In the genomic region with DNA sequence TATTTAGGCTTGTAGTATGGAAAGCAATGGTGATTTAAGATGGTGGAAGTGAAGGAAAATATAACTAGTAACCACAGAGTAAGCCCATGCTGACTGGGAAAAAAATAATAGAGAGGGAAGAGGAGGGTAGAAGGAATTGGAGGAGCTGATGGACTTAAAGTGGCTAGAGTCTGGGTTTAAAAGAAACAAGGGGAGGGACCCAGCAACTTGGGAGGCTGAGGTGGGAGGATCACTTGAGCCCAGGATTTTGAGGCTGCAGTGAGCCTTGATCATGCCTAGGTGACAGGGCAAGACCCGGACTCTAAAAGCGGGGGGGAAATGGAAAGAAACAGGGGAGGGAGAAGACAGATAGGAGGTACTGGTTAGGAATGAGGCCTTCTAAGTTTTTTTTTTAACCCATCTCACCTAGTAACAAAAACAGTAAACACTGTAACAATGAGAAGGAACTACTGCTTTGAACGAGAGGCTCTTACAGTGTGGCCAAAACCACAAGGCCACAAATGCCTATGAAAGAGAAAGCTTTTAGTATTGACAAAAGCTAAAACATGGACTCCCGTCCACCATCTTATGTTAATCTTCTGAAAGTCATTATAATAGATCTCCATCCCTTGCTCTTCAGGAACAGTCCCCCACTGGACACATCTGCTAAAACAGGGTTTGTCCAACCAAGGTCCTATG, we compare ENCODE assay signal across 1 cellular context.
A peak's percentile ranks its signal among the peaks of the same experiment; 100 is the strongest.
TF ChIP-seq lines count a peak whose summit lies in the region.

No MANE protein-coding gene starts in this region.

TF ChIP-seq in GM12878, 131 proteins besides CTCF, POLR2A, EP300 and RAD21 (continues in another document):
- TF ChIP-seq MEF2A (IDR thresholded peaks at IDR 0.05; ENCODE audit: insufficient read depth, low read depth, low read length) (peak; percentile 54; the same call in 1 of the 2 replicates), CHD2 (IDR thresholded peaks at IDR 0.05; ENCODE audit: borderline replicate concordance, low read depth, low read length) (no peak), PML (IDR thresholded peaks at IDR 0.05; ENCODE audit: low read length) (peak; percentile 55; the same call in 1 of the 2 replicates), CBX5 (IDR thresholded peaks at IDR 0.05; ENCODE audit: low read depth) (0 out of 2 replicates have a peak, but pooled peaks have one; percentile 55), NRF1 (conservative IDR thresholded peaks at IDR 0.05; ENCODE audit: low read depth, low read length) (no peak), ZNF274 (IDR thresholded peaks at IDR 0.05; ENCODE audit: insufficient read depth, insufficient read length) (no peak), NFXL1 (IDR thresholded peaks at IDR 0.05; ENCODE audit: borderline replicate concordance) (no peak), HDGF (IDR thresholded peaks at IDR 0.05) (peak; percentile 94), TAF1 (IDR thresholded peaks at IDR 0.05; ENCODE audit: borderline replicate concordance, low read depth, low read length) (no peak), GATAD2B (conservative IDR thresholded peaks at IDR 0.05; ENCODE audit: low read depth) (no peak), ZNF24 (IDR thresholded peaks at IDR 0.05) (0 out of 2 replicates have a peak, but pooled peaks have one; percentile 42), RAD51 (IDR thresholded peaks at IDR 0.05) (no peak), TARDBP (IDR thresholded peaks at IDR 0.05; ENCODE audit: borderline replicate concordance) (no peak), ZNF217 (IDR thresholded peaks at IDR 0.05) (0 out of 2 replicates have a peak, but pooled peaks have one; percentile 56), NR2F1 (conservative IDR thresholded peaks at IDR 0.05) (no peak), DPF2 (IDR thresholded peaks at IDR 0.05) (peak; percentile 11; the same call in 1 of the 2 replicates), JUND (IDR thresholded peaks at IDR 0.05; ENCODE audit: low read depth, low read length) (no peak), IRF4 (IDR thresholded peaks at IDR 0.05; ENCODE audit: low read depth, low read length) (no peak), SP1 (IDR thresholded peaks at IDR 0.05; ENCODE audit: low read depth, low read length) (peak; percentile 35), TBL1XR1 (IDR thresholded peaks at IDR 0.05; ENCODE audit: low read depth, low read length) (no peak; the same call in 1 of the 2 replicates), SRF (IDR thresholded peaks at IDR 0.05; ENCODE audit: low read depth in 2 of 2, low read length in 2 of 2) (no peak)
- TF ChIP-seq, protein P1, sequence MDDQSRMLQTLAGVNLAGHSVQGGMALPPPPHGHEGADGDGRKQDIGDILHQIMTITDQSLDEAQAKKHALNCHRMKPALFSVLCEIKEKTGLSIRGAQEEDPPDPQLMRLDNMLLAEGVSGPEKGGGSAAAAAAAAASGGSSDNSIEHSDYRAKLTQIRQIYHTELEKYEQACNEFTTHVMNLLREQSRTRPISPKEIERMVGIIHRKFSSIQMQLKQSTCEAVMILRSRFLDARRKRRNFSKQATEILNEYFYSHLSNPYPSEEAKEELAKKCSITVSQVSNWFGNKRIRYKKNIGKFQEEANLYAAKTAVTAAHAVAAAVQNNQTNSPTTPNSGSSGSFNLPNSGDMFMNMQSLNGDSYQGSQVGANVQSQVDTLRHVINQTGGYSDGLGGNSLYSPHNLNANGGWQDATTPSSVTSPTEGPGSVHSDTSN (IDR thresholded peaks at IDR 0.05; ENCODE audit: insufficient replicate concordance, low read depth, low read length): no peak
- TF ChIP-seq, protein P2, sequence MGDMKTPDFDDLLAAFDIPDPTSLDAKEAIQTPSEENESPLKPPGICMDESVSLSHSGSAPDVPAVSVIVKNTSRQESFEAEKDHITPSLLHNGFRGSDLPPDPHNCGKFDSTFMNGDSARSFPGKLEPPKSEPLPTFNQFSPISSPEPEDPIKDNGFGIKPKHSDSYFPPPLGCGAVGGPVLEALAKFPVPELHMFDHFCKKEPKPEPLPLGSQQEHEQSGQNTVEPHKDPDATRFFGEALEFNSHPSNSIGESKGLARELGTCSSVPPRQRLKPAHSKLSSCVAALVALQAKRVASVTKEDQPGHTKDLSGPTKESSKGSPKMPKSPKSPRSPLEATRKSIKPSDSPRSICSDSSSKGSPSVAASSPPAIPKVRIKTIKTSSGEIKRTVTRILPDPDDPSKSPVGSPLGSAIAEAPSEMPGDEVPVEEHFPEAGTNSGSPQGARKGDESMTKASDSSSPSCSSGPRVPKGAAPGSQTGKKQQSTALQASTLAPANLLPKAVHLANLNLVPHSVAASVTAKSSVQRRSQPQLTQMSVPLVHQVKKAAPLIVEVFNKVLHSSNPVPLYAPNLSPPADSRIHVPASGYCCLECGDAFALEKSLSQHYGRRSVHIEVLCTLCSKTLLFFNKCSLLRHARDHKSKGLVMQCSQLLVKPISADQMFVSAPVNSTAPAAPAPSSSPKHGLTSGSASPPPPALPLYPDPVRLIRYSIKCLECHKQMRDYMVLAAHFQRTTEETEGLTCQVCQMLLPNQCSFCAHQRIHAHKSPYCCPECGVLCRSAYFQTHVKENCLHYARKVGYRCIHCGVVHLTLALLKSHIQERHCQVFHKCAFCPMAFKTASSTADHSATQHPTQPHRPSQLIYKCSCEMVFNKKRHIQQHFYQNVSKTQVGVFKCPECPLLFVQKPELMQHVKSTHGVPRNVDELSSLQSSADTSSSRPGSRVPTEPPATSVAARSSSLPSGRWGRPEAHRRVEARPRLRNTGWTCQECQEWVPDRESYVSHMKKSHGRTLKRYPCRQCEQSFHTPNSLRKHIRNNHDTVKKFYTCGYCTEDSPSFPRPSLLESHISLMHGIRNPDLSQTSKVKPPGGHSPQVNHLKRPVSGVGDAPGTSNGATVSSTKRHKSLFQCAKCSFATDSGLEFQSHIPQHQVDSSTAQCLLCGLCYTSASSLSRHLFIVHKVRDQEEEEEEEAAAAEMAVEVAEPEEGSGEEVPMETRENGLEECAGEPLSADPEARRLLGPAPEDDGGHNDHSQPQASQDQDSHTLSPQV (IDR thresholded peaks at IDR 0.05): peak; percentile 95
- TF ChIP-seq, protein P3, sequence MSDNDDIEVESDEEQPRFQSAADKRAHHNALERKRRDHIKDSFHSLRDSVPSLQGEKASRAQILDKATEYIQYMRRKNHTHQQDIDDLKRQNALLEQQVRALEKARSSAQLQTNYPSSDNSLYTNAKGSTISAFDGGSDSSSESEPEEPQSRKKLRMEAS (IDR thresholded peaks at IDR 0.05; ENCODE audit: low read depth, low read length): no peak
- TF ChIP-seq, protein P4, sequence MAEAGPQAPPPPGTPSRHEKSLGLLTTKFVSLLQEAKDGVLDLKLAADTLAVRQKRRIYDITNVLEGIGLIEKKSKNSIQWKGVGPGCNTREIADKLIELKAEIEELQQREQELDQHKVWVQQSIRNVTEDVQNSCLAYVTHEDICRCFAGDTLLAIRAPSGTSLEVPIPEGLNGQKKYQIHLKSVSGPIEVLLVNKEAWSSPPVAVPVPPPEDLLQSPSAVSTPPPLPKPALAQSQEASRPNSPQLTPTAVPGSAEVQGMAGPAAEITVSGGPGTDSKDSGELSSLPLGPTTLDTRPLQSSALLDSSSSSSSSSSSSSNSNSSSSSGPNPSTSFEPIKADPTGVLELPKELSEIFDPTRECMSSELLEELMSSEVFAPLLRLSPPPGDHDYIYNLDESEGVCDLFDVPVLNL (IDR thresholded peaks at IDR 0.05; ENCODE audit: low read depth, low read length): no peak
- TF ChIP-seq, protein P5, sequence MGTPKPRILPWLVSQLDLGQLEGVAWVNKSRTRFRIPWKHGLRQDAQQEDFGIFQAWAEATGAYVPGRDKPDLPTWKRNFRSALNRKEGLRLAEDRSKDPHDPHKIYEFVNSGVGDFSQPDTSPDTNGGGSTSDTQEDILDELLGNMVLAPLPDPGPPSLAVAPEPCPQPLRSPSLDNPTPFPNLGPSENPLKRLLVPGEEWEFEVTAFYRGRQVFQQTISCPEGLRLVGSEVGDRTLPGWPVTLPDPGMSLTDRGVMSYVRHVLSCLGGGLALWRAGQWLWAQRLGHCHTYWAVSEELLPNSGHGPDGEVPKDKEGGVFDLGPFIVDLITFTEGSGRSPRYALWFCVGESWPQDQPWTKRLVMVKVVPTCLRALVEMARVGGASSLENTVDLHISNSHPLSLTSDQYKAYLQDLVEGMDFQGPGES (IDR thresholded peaks at IDR 0.05): no peak
- TF ChIP-seq, protein P6, sequence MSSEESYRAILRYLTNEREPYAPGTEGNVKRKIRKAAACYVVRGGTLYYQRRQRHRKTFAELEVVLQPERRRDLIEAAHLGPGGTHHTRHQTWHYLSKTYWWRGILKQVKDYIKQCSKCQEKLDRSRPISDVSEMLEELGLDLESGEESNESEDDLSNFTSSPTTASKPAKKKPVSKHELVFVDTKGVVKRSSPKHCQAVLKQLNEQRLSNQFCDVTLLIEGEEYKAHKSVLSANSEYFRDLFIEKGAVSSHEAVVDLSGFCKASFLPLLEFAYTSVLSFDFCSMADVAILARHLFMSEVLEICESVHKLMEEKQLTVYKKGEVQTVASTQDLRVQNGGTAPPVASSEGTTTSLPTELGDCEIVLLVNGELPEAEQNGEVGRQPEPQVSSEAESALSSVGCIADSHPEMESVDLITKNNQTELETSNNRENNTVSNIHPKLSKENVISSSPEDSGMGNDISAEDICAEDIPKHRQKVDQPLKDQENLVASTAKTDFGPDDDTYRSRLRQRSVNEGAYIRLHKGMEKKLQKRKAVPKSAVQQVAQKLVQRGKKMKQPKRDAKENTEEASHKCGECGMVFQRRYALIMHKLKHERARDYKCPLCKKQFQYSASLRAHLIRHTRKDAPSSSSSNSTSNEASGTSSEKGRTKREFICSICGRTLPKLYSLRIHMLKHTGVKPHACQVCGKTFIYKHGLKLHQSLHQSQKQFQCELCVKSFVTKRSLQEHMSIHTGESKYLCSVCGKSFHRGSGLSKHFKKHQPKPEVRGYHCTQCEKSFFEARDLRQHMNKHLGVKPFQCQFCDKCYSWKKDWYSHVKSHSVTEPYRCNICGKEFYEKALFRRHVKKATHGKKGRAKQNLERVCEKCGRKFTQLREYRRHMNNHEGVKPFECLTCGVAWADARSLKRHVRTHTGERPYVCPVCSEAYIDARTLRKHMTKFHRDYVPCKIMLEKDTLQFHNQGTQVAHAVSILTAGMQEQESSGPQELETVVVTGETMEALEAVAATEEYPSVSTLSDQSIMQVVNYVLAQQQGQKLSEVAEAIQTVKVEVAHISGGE (CRISPR knock-in tag; IDR thresholded peaks at IDR 0.05): no peak
- TF ChIP-seq, protein P7, sequence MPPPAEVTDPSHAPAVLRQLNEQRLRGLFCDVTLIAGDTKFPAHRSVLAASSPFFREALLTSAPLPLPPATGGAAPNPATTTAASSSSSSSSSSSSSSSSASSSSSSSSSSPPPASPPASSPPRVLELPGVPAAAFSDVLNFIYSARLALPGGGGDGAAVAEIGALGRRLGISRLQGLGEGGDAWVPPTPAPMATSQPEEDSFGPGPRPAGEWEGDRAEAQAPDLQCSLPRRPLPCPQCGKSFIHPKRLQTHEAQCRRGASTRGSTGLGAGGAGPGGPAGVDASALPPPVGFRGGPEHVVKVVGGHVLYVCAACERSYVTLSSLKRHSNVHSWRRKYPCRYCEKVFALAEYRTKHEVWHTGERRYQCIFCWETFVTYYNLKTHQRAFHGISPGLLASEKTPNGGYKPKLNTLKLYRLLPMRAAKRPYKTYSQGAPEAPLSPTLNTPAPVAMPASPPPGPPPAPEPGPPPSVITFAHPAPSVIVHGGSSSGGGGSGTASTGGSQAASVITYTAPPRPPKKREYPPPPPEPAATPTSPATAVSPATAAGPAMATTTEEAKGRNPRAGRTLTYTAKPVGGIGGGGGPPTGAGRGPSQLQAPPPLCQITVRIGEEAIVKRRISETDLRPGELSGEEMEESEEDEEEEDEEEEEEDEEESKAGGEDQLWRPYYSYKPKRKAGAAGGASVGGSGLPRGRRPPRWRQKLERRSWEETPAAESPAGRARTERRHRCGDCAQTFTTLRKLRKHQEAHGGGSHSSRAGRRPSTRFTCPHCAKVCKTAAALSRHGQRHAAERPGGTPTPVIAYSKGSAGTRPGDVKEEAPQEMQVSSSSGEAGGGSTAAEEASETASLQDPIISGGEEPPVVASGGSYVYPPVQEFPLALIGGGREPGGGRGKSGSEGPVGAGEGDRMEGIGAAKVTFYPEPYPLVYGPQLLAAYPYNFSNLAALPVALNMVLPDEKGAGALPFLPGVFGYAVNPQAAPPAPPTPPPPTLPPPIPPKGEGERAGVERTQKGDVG (CRISPR knock-in tag; IDR thresholded peaks at IDR 0.05): 0 out of 2 replicates have a peak, but pooled peaks have one; percentile 40
- TF ChIP-seq, protein P8, sequence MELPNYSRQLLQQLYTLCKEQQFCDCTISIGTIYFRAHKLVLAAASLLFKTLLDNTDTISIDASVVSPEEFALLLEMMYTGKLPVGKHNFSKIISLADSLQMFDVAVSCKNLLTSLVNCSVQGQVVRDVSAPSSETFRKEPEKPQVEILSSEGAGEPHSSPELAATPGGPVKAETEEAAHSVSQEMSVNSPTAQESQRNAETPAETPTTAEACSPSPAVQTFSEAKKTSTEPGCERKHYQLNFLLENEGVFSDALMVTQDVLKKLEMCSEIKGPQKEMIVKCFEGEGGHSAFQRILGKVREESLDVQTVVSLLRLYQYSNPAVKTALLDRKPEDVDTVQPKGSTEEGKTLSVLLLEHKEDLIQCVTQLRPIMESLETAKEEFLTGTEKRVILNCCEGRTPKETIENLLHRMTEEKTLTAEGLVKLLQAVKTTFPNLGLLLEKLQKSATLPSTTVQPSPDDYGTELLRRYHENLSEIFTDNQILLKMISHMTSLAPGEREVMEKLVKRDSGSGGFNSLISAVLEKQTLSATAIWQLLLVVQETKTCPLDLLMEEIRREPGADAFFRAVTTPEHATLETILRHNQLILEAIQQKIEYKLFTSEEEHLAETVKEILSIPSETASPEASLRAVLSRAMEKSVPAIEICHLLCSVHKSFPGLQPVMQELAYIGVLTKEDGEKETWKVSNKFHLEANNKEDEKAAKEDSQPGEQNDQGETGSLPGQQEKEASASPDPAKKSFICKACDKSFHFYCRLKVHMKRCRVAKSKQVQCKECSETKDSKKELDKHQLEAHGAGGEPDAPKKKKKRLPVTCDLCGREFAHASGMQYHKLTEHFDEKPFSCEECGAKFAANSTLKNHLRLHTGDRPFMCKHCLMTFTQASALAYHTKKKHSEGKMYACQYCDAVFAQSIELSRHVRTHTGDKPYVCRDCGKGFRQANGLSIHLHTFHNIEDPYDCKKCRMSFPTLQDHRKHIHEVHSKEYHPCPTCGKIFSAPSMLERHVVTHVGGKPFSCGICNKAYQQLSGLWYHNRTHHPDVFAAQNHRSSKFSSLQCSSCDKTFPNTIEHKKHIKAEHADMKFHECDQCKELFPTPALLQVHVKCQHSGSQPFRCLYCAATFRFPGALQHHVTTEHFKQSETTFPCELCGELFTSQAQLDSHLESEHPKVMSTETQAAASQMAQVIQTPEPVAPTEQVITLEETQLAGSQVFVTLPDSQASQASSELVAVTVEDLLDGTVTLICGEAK (IDR thresholded peaks at IDR 0.05; ENCODE audit: borderline replicate concordance): no peak
- TF ChIP-seq, protein P9, sequence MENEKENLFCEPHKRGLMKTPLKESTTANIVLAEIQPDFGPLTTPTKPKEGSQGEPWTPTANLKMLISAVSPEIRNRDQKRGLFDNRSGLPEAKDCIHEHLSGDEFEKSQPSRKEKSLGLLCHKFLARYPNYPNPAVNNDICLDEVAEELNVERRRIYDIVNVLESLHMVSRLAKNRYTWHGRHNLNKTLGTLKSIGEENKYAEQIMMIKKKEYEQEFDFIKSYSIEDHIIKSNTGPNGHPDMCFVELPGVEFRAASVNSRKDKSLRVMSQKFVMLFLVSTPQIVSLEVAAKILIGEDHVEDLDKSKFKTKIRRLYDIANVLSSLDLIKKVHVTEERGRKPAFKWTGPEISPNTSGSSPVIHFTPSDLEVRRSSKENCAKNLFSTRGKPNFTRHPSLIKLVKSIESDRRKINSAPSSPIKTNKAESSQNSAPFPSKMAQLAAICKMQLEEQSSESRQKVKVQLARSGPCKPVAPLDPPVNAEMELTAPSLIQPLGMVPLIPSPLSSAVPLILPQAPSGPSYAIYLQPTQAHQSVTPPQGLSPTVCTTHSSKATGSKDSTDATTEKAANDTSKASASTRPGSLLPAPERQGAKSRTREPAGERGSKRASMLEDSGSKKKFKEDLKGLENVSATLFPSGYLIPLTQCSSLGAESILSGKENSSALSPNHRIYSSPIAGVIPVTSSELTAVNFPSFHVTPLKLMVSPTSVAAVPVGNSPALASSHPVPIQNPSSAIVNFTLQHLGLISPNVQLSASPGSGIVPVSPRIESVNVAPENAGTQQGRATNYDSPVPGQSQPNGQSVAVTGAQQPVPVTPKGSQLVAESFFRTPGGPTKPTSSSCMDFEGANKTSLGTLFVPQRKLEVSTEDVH (IDR thresholded peaks at IDR 0.05; ENCODE audit: low read depth, partially characterized antibody): no peak
